Comparison of ENCODE assay signal across 11 cellular contexts in the genomic region with DNA sequence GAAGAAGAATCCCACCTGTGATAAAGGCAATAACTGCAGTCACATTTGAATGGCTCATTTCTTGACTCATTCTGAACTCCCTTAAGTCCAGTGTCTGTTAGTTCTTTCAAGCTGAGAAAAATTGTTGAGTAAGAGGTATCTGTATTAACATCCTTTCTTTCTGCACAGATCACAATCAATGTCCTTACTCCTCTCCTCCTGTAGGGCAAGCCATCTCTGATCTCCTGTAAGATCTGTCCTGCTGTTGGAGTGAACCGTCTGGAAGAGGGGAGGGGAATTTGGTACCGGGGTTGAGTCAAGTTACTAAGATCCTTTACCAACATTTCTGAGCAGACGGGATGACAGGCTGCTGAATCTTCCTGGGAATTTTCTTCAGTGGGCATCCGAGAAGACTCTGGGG.
"Had no signal": no experiment of that assay in that cellular context is flagged by ENCODE, and none has a peak within 500 bp of the region (broad histone marks: within the 10 kb centered on the region; RNA-seq: fewer than 3 reads in every experiment).

No MANE protein-coding gene starts in this region.

- FAIRE-seq: H1, H54 had no signal

- H3K4me3 Mint-ChIP-seq: GM23338, H9, HFFc6 had no signal

- DNase-seq: GM23248, GOT3, H7, H9, HCEC 1CT, HFFc6 had no signal

- H3K9ac ChIP-seq: GM23248 had no signal

- H3K9me3 ChIP-seq: HAP-1 had no signal

- H3K4me2 ChIP-seq: GM23338 had no signal

- H2AFZ ChIP-seq: GM23248, GM23338 had no signal

- H3K36me3 ChIP-seq: HAP-1 had no signal

- ATAC-seq: GM23338, HCT116 had no signal

- H3K4me3 ChIP-seq: GM23248, GM23338, HAP-1 had no signal

- H3K4me1 ChIP-seq: HAP-1 had no signal

- H3K4me1 Mint-ChIP-seq: GM23338, H9 had no signal

- H3K27ac Mint-ChIP-seq: GM23338, H9, HFFc6 had no signal

- H3K9me3 Mint-ChIP-seq: HFFc6 had no signal

- H3K27ac ChIP-seq: GM23248 had no signal
